ENCODE assay signal across 8 cellular contexts in the genomic region with DNA sequence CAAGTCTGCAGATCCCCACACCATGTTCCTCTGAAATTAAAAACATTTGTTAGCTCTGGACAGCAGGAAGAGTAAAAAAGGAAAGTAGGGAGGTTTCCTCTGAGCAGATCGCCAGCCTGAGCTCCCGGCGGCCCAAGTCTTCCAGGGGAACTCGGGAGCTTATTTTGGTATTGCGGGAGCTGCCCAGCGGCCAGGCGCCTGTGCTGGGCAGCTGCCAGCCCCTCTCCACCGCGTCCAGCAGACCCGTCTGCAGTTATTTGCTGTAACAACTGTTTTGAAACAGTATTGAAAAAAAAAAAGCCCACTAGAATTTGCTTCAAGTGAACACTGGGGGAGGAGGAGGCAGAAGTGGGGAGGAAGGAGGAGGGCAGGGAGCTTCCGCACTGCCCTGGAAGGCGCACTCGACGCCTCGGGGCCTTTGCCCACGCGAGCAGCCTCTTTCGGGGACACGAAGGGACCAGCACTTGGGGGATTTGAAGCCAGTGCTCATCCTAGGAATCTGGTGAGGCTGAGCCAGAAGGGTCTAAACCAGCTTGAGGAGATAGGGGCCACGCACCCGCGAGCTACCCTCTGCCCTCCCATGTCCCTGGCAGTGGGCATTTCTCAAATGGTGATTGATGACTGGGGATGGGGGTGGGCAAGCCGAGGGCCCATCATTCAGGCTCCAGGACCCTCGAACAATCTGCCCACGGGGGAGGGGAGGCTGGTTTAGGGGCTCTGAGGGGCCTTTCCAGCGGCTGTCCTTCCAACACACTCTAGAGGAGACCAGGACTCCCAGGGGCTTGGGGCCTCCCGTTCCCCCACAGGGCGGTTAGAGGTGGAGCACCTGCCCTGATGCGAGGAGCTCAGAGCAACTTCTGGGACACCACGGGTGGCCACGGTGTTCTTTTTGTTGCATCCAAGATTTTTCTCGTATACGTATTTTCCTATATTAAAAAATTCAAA. TPM values are rescaled to one million over a fixed set of nuclear protein-coding genes. Genes with fewer than 3 reads are reported as not detected.
DNase-seq lines count a peak whose midpoint lies in the region; ATAC-seq, FAIRE-seq and TF ChIP-seq lines count a peak whose summit lies in the region.

No MANE protein-coding gene starts in this region.

- intact Hi-C loops in A673 (cut with micrococcal nuclease; ENCODE audit: unreplicated experiment): loop anchor here (10.0 kb wide), 1 partner anchor 97 kb away; a partner anchor contains a TSS

- no peak for FAIRE-seq in urothelium cell line (lab: Jason Lieb, UNC)

- H3K27ac ChIP-seq in A673 (ENCODE audit: low read depth, low read length, poor library complexity, severe bottlenecking): peak overlapping the region; percentile 98

- H3K9me3 ChIP-seq in A673 (ENCODE audit: low read depth, low read length, poor library complexity, severe bottlenecking): no peaks in the 10 kb centered on the region
- no peaks in the 10 kb centered on the region for H3K9me3 ChIP-seq in mucosa of stomach (ENCODE audit: control insufficient read depth, low read length)

- DNase-seq in A673 (ENCODE audit: low spot score) (no peak), M059J (ENCODE audit: low read depth) (peak; percentile 23), urothelium cell line (ENCODE audit: low spot score) (no peak), COR-L47 (lab: John Stamatoyannopoulos, UW) (no peak)
- DNase-seq in effector memory CD8-positive, alpha-beta T cell: no peak
- DNase-seq in central memory CD4-positive, alpha-beta T cell: no peak

- no peak overlapping the region for H3K27ac Mint-ChIP-seq in effector memory CD8-positive, alpha-beta T cell

- peak overlapping the region; percentile 89 for H3K4me3 ChIP-seq in A673 (ENCODE audit: low read depth, low read length, poor library complexity, severe bottlenecking)
- H3K4me3 ChIP-seq in mucosa of stomach (ENCODE audit: low read length): peak overlapping the region; percentile 18

- no peak for TF ChIP-seq CTCF in A673 (conservative IDR thresholded peaks at IDR 0.05; ENCODE audit: low read depth, low read length)

- peak overlapping the region; percentile 76 for H3K9ac ChIP-seq in mucosa of stomach (ENCODE audit: low read length)

- H3K4me1 Mint-ChIP-seq in effector memory CD8-positive, alpha-beta T cell (ENCODE audit: low read depth in 2 of 2): peaks cover 8% of the 10 kb centered on the region in 2 donors

- peaks cover 56 to 72% of the 10 kb centered on the region in 2 donors for H3K27me3 Mint-ChIP-seq in effector memory CD8-positive, alpha-beta T cell

- POLR2A ChIA-PET in A673 (lab: Charles Lee; ENCODE audit: low non-redundant PET): no interaction called here

- CTCF ChIA-PET in A673 (lab: Charles Lee): no interaction called here

- H3K36me3 Mint-ChIP-seq in effector memory CD8-positive, alpha-beta T cell (ENCODE audit: insufficient read depth): peaks cover 35% of the 10 kb centered on the region

- peaks cover 60% of the 10 kb centered on the region for H3K4me1 ChIP-seq in A673 (ENCODE audit: insufficient read depth, low read length, poor library complexity, severe bottlenecking)
- H3K4me1 ChIP-seq in mucosa of stomach (ENCODE audit: control insufficient read depth, insufficient read depth, low read length): peaks cover 49% of the 10 kb centered on the region

- H3K4me3 Mint-ChIP-seq in effector memory CD8-positive, alpha-beta T cell: peak overlapping the region; percentile 53

- BruUV-seq in A673 (replicated peaks; lab: Mats Ljungman, UMichigan): no TSS peak

- H3K27me3 ChIP-seq in A673 (replicated peaks; ENCODE audit: insufficient read depth, low read depth, low read length, poor library complexity): no peaks in the 10 kb centered on the region
- H3K27me3 ChIP-seq in mucosa of stomach (ENCODE audit: control insufficient read depth, insufficient read depth, low read length): no peaks in the 10 kb centered on the region

- no peak for ATAC-seq in effector memory CD8-positive, alpha-beta T cell (replicated peaks)
- ATAC-seq in HG03025 (IDR thresholded peaks at IDR 0.05; ENCODE audit: low FRiP score, unreplicated experiment): no peak

- H3K36me3 ChIP-seq in A673 (ENCODE audit: insufficient read depth, low read length, poor library complexity, severe bottlenecking) (peaks cover 11% of the 10 kb centered on the region), mucosa of stomach (ENCODE audit: control insufficient read depth, insufficient read depth, low read length) (no peaks in the 10 kb centered on the region)

- H3K9me3 Mint-ChIP-seq in effector memory CD8-positive, alpha-beta T cell: no peaks in the 10 kb centered on the region

RNA-seq across cellular contexts. Expression of a gene that starts 3.0 kb away (rescaled TPM):
- 74.2 and 80.6 TPM in 2 replicates for total RNA-seq in A673 (2021)
- total RNA-seq in M059J (2014; rRNA removed; shearing (Covaris generic)): 1.0 and 4.3 TPM in 2 replicates

Comparison
In these comparisons a context has a peak if more than half of its experiments do, and no peak if none do; other contexts are left out.
1. RNA of a gene that starts 3.0 kb away (total RNA-seq): 74.2 to 80.6 TPM in A673; 1.0 to 4.3 TPM in M059J; every median in the first group is over 10 times any median in the second.